ENCODE assay signal across 8 cellular contexts in genomic region chr22:28882878-28883656, GRCh38. TPM values are rescaled to one million over a fixed set of nuclear protein-coding genes. Genes with fewer than 3 reads are reported as not detected.
DNase-seq lines count a peak whose midpoint lies in the region; TF ChIP-seq lines count a peak whose summit lies in the region.

ZNRF3 (plus strand) TSS chr22:28883572; CDS start chr22:28883767, 195 bp downstream.

- H3K79me2 ChIP-seq in OCI-LY7 (ENCODE audit: insufficient read depth, low read depth, low read length), result no peaks in the 10 kb centered on the region

- H3K36me3 ChIP-seq in HUES6 (ENCODE audit: control insufficient read depth, insufficient read depth, low read length) (no peaks in the 10 kb centered on the region), OCI-LY7 (ENCODE audit: insufficient read depth, low read length) (no peaks in the 10 kb centered on the region)

- no peaks in the 10 kb centered on the region for H3K27me3 ChIP-seq in HUES6 (ENCODE audit: control insufficient read depth, insufficient read depth, low read length)

- peak within 1 kb of the TSS; percentile 85 for H3K4me2 ChIP-seq in OCI-LY7 (ENCODE audit: low read length)

- H3K4me3 ChIP-seq in HUES6 (ENCODE audit: low read depth, low read length) (peak within 1 kb of the TSS; percentile 84), OCI-LY7 (ENCODE audit: low read depth, low read length, poor library complexity, severe bottlenecking) (peak within 1 kb of the TSS; percentile 69), epithelial cell of esophagus (ENCODE audit: low read length) (peak within 1 kb of the TSS; percentile 61)

- DNase-seq in ACHN, result peak; percentile 83
- DNase-seq in GM19240 (ENCODE audit: insufficient read length, low spot score), result peak; percentile 52
- peak; percentile 90 for DNase-seq in OCI-LY7 (ENCODE audit: low spot score)
- peak; percentile 81 for DNase-seq in activated T-cell treated with anti-CD3 and anti-CD28 coated beads for 48 hours (ENCODE audit: low read depth)
- DNase-seq in epithelial cell of esophagus (ENCODE audit: low read depth), result peak; percentile 94
- peak; percentile 78 for DNase-seq in middle frontal gyrus (ENCODE audit: extremely low spot score, low spot score)
- peak; percentile 92 for DNase-seq in stimulated activated CD8-positive, alpha-beta memory T cell treated with anti-CD3 and anti-CD28 coated beads, Interleukin-15, amount 100 ng/mL, for 24 hours (ENCODE audit: low read depth)

- H3K27ac ChIP-seq in HUES6 (ENCODE audit: low read depth, low read length) (peak within 1 kb of the TSS; percentile 83), OCI-LY7 (ENCODE audit: low read depth, low read length, poor library complexity, severe bottlenecking) (no peak within 1 kb of the TSS)

- 0 out of 2 replicates have a peak, but pooled peaks cover 4% of the 10 kb centered on the region for H4K20me1 ChIP-seq in OCI-LY7 (ENCODE audit: insufficient read depth, low read length)

- peak within 1 kb of the TSS; percentile 86 for H3K9ac ChIP-seq in HUES6 (ENCODE audit: low read length)

- H3K9me2 ChIP-seq in OCI-LY7 (ENCODE audit: insufficient read depth, low read length), result no peaks in the 10 kb centered on the region

- H3K4me1 ChIP-seq in HUES6 (ENCODE audit: control insufficient read depth, insufficient read depth, low read length) (peaks cover 33% of the 10 kb centered on the region), OCI-LY7 (ENCODE audit: insufficient read depth, low read length, poor library complexity, severe bottlenecking) (peaks cover 15% of the 10 kb centered on the region)

- H3K9me3 ChIP-seq in HUES6 (ENCODE audit: control insufficient read depth, insufficient read depth, low read depth, low read length), result no peaks in the 10 kb centered on the region
- H3K9me3 ChIP-seq in OCI-LY7 (ENCODE audit: low read length), result no peaks in the 10 kb centered on the region

- TF ChIP-seq CTCF in OCI-LY7 (conservative IDR thresholded peaks at IDR 0.05; ENCODE audit: low read length) (no peak), epithelial cell of esophagus (IDR thresholded peaks at IDR 0.05; ENCODE audit: insufficient read depth, low read depth, low read length, missing control alignments) (no peak)

- BruUV-seq in OCI-LY7 (replicated peaks; lab: Mats Ljungman, UMichigan), result no TSS peak

- POLR2A ChIA-PET in OCI-LY7 (lab: Charles Lee), result interaction anchor here (0.6 to 0.7 kb wide), 3 partner anchors 13 to 255 kb away, joined by 3 read pairs; no protein-coding TSS in a partner anchor

- intact Hi-C loops in OCI-LY7 (cut with micrococcal nuclease; ENCODE audit: unreplicated experiment), result loop anchor here (5.0 to 10.0 kb wide), 3 partner anchors 74 to 882 kb away; partner anchors contain the start of genes UQCR10 and ZMAT5

- in situ Hi-C loops in ACHN (cut with HindIII; ENCODE audit: low pct_ligation_motif_present, low pct_unique_long_range_greater_than_20kb, low sequenced_read_pairs), result no loop called here

- CTCF ChIA-PET in OCI-LY7 (lab: Charles Lee; ENCODE audit: unreplicated experiment), result interaction anchor here (0.6 to 0.7 kb wide), 2 partner anchors 34 to 1872 kb away, joined by 3 to 5 read pairs; no protein-coding TSS in a partner anchor

- peak within 1 kb of the TSS; percentile 96; the same call in 1 of the 2 replicates for H2AFZ ChIP-seq in OCI-LY7 (ENCODE audit: low read length)

RNA-seq across cellular contexts. Expression of gene ZNRF3, which starts in this region (rescaled TPM):
- 1.2 and 3.6 TPM in 2 replicates for total RNA-seq in OCI-LY7 (2014; rRNA removed; shearing (Covaris generic))
- total RNA-seq in OCI-LY7 (2022), result 3.1 and 3.9 TPM in 2 replicates
